In genomic region chr2:12965540-12966269, GRCh38 we compare ENCODE assay signal across 1 cellular context.
A peak's percentile ranks its signal among the peaks of the same experiment; 100 is the strongest.
TF ChIP-seq lines count a peak whose summit lies in the region.

No MANE protein-coding gene starts in this region.

TF ChIP-seq in K562, 482 proteins besides CTCF, POLR2A, EP300 and RAD21 (continued from another document and continues in another):
- no peak for TF ChIP-seq CEBPZ (IDR thresholded peaks at IDR 0.05; ENCODE audit: borderline replicate concordance, low read depth, low read length)
- no peak for TF ChIP-seq ETS2 (tag; IDR thresholded peaks at IDR 0.05; ENCODE audit: borderline replicate concordance, poor library complexity, severe bottlenecking)
- no peak for TF ChIP-seq HDAC8 (tag; IDR thresholded peaks at IDR 0.05)
- TF ChIP-seq ZNF511 (CRISPR knock-in tag; IDR thresholded peaks at IDR 0.05): no peak
- TF ChIP-seq FOXA1 (IDR thresholded peaks at IDR 0.05; ENCODE audit: borderline replicate concordance): no peak
- no peak for TF ChIP-seq ZHX1 (conservative IDR thresholded peaks at IDR 0.05; ENCODE audit: low read length)
- no peak for TF ChIP-seq PTRF (tag; IDR thresholded peaks at IDR 0.05)
- no peak for TF ChIP-seq E2F3 (CRISPR knock-in tag; IDR thresholded peaks at IDR 0.05)
- TF ChIP-seq E2F6 (IDR thresholded peaks at IDR 0.05; ENCODE audit: borderline replicate concordance in 1 of 2, extremely low read depth in 1 of 2, insufficient read depth in 1 of 2, insufficient read length in 1 of 2, low read depth in 1 of 2, low read length in 1 of 2, poor library complexity in 1 of 2, severe bottlenecking in 1 of 2): no peak
- peak; percentile 84 to 97; a peak in 3 of 4 replicates for TF ChIP-seq ETV6 (IDR thresholded peaks at IDR 0.05; ENCODE audit: borderline replicate concordance in 1 of 2, low read depth in 2 of 2, low read length in 1 of 2)
- TF ChIP-seq ETV6 (CRISPR knock-in tag; IDR thresholded peaks at IDR 0.05; ENCODE audit: borderline replicate concordance): no peak
- TF ChIP-seq MAX (CRISPR knock-in tag; IDR thresholded peaks at IDR 0.05): no peak
- TF ChIP-seq CREBBP (IDR thresholded peaks at IDR 0.05; ENCODE audit: low read depth, low read length): no peak
- TF ChIP-seq RUNX1 (IDR thresholded peaks at IDR 0.05; ENCODE audit: low read depth): no peak
- peak; percentile 47; the same call in 1 of the 2 replicates for TF ChIP-seq FOXM1 (IDR thresholded peaks at IDR 0.05; ENCODE audit: low read depth)
- no peak for TF ChIP-seq FOXM1 (CRISPR knock-in tag; IDR thresholded peaks at IDR 0.05; ENCODE audit: low read depth)
- TF ChIP-seq YY1 (IDR thresholded peaks at IDR 0.05; ENCODE audit: borderline replicate concordance in 1 of 3, control insufficient read depth in 1 of 3, extremely low read depth in 1 of 3, insufficient read depth in 3 of 3, insufficient read length in 1 of 3, insufficient replicate concordance in 2 of 3, low read depth in 1 of 3, low read length in 2 of 3): no peak
- TF ChIP-seq OTX1 (CRISPR knock-in tag; IDR thresholded peaks at IDR 0.05): no peak
- TF ChIP-seq SMAD3 (CRISPR knock-in tag; conservative IDR thresholded peaks at IDR 0.05): no peak
- no peak for TF ChIP-seq GATAD2A (IDR thresholded peaks at IDR 0.05)
- TF ChIP-seq HNRNPK (IDR thresholded peaks at IDR 0.05; ENCODE audit: low read depth, low read length, poor library complexity, severe bottlenecking): no peak
- no peak for TF ChIP-seq SRSF3 (IDR thresholded peaks at IDR 0.05; ENCODE audit: insufficient read depth, low read length)
- no peak for TF ChIP-seq NRF1 (conservative IDR thresholded peaks at IDR 0.05 in 1 of 2, IDR thresholded peaks at IDR 0.05 in 1 of 2)
- TF ChIP-seq ATF1 (CRISPR knock-in tag; IDR thresholded peaks at IDR 0.05): no peak
- TF ChIP-seq ATF1 (tag; IDR thresholded peaks at IDR 0.05): no peak
- no peak for TF ChIP-seq ZNF282 (CRISPR knock-in tag; IDR thresholded peaks at IDR 0.05)
- TF ChIP-seq SAP30 (IDR thresholded peaks at IDR 0.05; ENCODE audit: borderline replicate concordance, insufficient read depth, low read depth, low read length, poor library complexity, severe bottlenecking): no peak
- TF ChIP-seq MEF2D (tag; conservative IDR thresholded peaks at IDR 0.05; ENCODE audit: low read depth): no peak
- no peak for TF ChIP-seq ID3 (CRISPR knock-in tag; IDR thresholded peaks at IDR 0.05)
- TF ChIP-seq ID3 (tag; IDR thresholded peaks at IDR 0.05): no peak
- TF ChIP-seq PHF21A (IDR thresholded peaks at IDR 0.05; ENCODE audit: borderline replicate concordance, low read depth): no peak
- no peak for TF ChIP-seq ZNF655 (CRISPR knock-in tag; IDR thresholded peaks at IDR 0.05)
- no peak for TF ChIP-seq ELF1 (tag; IDR thresholded peaks at IDR 0.05)
- no peak for TF ChIP-seq GTF3C2 (IDR thresholded peaks at IDR 0.05; ENCODE audit: borderline replicate concordance, extremely low read depth, insufficient read length)
- TF ChIP-seq KLF16 (IDR thresholded peaks at IDR 0.05): no peak
- peak; percentile 59; the same call in 1 of the 2 replicates for TF ChIP-seq ETV1 (tag; conservative IDR thresholded peaks at IDR 0.05; ENCODE audit: low read depth)
- no peak for TF ChIP-seq YBX1 (IDR thresholded peaks at IDR 0.05)
- TF ChIP-seq ATF2 (CRISPR knock-in tag; IDR thresholded peaks at IDR 0.05): no peak
- TF ChIP-seq MIER1 (IDR thresholded peaks at IDR 0.05; ENCODE audit: low read depth): no peak
- no peak for TF ChIP-seq EWSR1 (IDR thresholded peaks at IDR 0.05; ENCODE audit: borderline replicate concordance, low read depth, partially characterized antibody)
- no peak for TF ChIP-seq ETV5 (CRISPR knock-in tag; IDR thresholded peaks at IDR 0.05; ENCODE audit: low read depth)
- no peak for TF ChIP-seq ZNF583 (CRISPR knock-in tag; IDR thresholded peaks at IDR 0.05)
- TF ChIP-seq ZNF586 (CRISPR knock-in tag; conservative IDR thresholded peaks at IDR 0.05): no peak
- no peak for TF ChIP-seq MLLT1 (IDR thresholded peaks at IDR 0.05)
